2 cellular contexts compared by ENCODE assay signal in genomic region chr13:112638919-112639318, GRCh38.
A peak's percentile ranks its signal among the peaks of the same experiment; 100 is the strongest.
TF ChIP-seq lines count a peak whose summit lies in the region.

No MANE protein-coding gene starts in this region.

TF ChIP-seq in K562, 482 proteins besides CTCF, POLR2A, EP300 and RAD21:
- TF ChIP-seq ARID3A (IDR thresholded peaks at IDR 0.05; ENCODE audit: borderline replicate concordance, low read depth, low read length) (no peak), MAFF (IDR thresholded peaks at IDR 0.05; ENCODE audit: low read length) (peak; percentile 88), SFPQ (IDR thresholded peaks at IDR 0.05; ENCODE audit: low read depth, low read length) (no peak), MAFK (IDR thresholded peaks at IDR 0.05; ENCODE audit: low read length) (peak; percentile 91), MAFG (tag; conservative IDR thresholded peaks at IDR 0.05) (peak; percentile 86), ZNF282 (CRISPR knock-in tag; IDR thresholded peaks at IDR 0.05) (no peak), RBBP5 (IDR thresholded peaks at IDR 0.05; ENCODE audit: borderline replicate concordance, insufficient read depth, low read length, poor library complexity, severe bottlenecking) (no peak), KLF1 (tag; IDR thresholded peaks at IDR 0.05) (no peak), FOS (IDR thresholded peaks at IDR 0.05; ENCODE audit: extremely low read depth, insufficient read length) (no peak), ZNF316 (IDR thresholded peaks at IDR 0.05) (peak; percentile 93), ILK (tag; IDR thresholded peaks at IDR 0.05; ENCODE audit: borderline replicate concordance, low read depth) (no peak), MLLT1 (IDR thresholded peaks at IDR 0.05) (no peak), GABPB1 (CRISPR knock-in tag; IDR thresholded peaks at IDR 0.05) (no peak), SNAPC5 (CRISPR knock-in tag; IDR thresholded peaks at IDR 0.05) (no peak), ZNF140 (CRISPR knock-in tag; IDR thresholded peaks at IDR 0.05) (no peak), ZNF134 (CRISPR knock-in tag; conservative IDR thresholded peaks at IDR 0.05) (no peak), NFE2L1 (tag; IDR thresholded peaks at IDR 0.05; ENCODE audit: borderline replicate concordance, low read depth) (no peak), SAFB2 (IDR thresholded peaks at IDR 0.05; ENCODE audit: borderline replicate concordance, low read depth, low read length, severe bottlenecking) (no peak), C11orf30 (IDR thresholded peaks at IDR 0.05; ENCODE audit: low read depth) (peak; percentile 85)

TF ChIP-seq in HepG2, 621 proteins besides CTCF, POLR2A, EP300 and RAD21:
- TF ChIP-seq MAFF (IDR thresholded peaks at IDR 0.05; ENCODE audit: low read depth, low read length) (peak; percentile 97), ELF3 (CRISPR knock-in tag; IDR thresholded peaks at IDR 0.05) (no peak), MAFK (conservative IDR thresholded peaks at IDR 0.05 in 1 of 2, IDR thresholded peaks at IDR 0.05 in 1 of 2; ENCODE audit: low read length in 2 of 2) (peak; percentile 96 to 98)
TF ChIP-seq in HepG2: peak in this region for 2.
